8 cellular contexts compared by ENCODE assay signal in genomic region chr1:1763657-1764621, GRCh38. TPM values are rescaled to one million over a fixed set of nuclear protein-coding genes. Genes with fewer than 3 reads are reported as not detected.
DNase-seq lines count a peak whose midpoint lies in the region; ATAC-seq lines count a peak whose summit lies in the region.

No MANE protein-coding gene starts in this region.

- DNase-seq in AML-193 (lab: John Stamatoyannopoulos, UW) = peak; percentile 74 to 75
- peak; percentile 86 for DNase-seq in NCI-H460 (ENCODE audit: extremely low read depth, low read depth)
- no peak for DNase-seq in effector memory CD8-positive, alpha-beta T cell
- peak; percentile 58 for DNase-seq in midbrain (lab: John Stamatoyannopoulos, UW)
- DNase-seq in NCI-H524 (lab: John Stamatoyannopoulos, UW) = no peak
- no peak for DNase-seq in kidney tubule cell (ENCODE audit: low spot score)
- DNase-seq in stimulated activated CD4-positive, alpha-beta T cell treated with anti-CD3 and anti-CD28 coated beads, Interleukin-1b, Interleukin-23, amount 100 ng/mL, for 48 hours = no peak

- H3K27me3 Mint-ChIP-seq in effector memory CD8-positive, alpha-beta T cell = no peaks in the 10 kb centered on the region

- peak; percentile 42 for ATAC-seq in effector memory CD8-positive, alpha-beta T cell (replicated peaks)
- ATAC-seq in HG03097 (IDR thresholded peaks at IDR 0.05; ENCODE audit: low FRiP score, unreplicated experiment) = no peak

- H3K36me3 Mint-ChIP-seq in effector memory CD8-positive, alpha-beta T cell (ENCODE audit: insufficient read depth) = peaks cover 52% of the 10 kb centered on the region

- peaks cover 4 to 12% of the 10 kb centered on the region in 2 donors for H3K4me1 Mint-ChIP-seq in effector memory CD8-positive, alpha-beta T cell (ENCODE audit: low read depth in 2 of 2)

- no peaks in the 10 kb centered on the region for H3K9me3 Mint-ChIP-seq in effector memory CD8-positive, alpha-beta T cell

- no peak overlapping the region for H3K27ac Mint-ChIP-seq in effector memory CD8-positive, alpha-beta T cell

- H3K4me3 Mint-ChIP-seq in effector memory CD8-positive, alpha-beta T cell = no peak overlapping the region

RNA-seq across cellular contexts. Expression of gene NADK, which starts 14.3 kb away (rescaled TPM):
- total RNA-seq in NCI-H460 (2014; rRNA removed; shearing (Covaris generic)) = 41.3 and 48.5 TPM in 2 replicates
- 113 and 122 TPM in 2 replicates for polyA plus RNA-seq in NCI-H460 (2014; cell fraction: nucleus; rRNA removed)

RNA-seq across cellular contexts. Expression of gene CDK11A, which starts 39.8 kb away (rescaled TPM):
- 11.5 and 17.3 TPM in 2 replicates for total RNA-seq in NCI-H460 (2014; rRNA removed; shearing (Covaris generic))
- 55.1 and 61.3 TPM in 2 replicates for polyA plus RNA-seq in NCI-H460 (2014; cell fraction: nucleus; rRNA removed)

Comparison
In these comparisons a context has a peak if more than half of its experiments do, and no peak if none do; other contexts are left out.
1. DNase-seq: peak in AML-193 (2 of 2), NCI-H460 (single experiment) and midbrain (single experiment); none in effector memory CD8-positive, alpha-beta T cell (0 of 3), NCI-H524 (0 of 2), kidney tubule cell (single experiment) and stimulated activated CD4-positive, alpha-beta T cell treated with anti-CD3 and anti-CD28 coated beads, Interleukin-1b, Interleukin-23, amount 100 ng/mL, for 48 hours (single experiment).